Comparison of ENCODE assay signal across 8 cellular contexts in the genomic region with DNA sequence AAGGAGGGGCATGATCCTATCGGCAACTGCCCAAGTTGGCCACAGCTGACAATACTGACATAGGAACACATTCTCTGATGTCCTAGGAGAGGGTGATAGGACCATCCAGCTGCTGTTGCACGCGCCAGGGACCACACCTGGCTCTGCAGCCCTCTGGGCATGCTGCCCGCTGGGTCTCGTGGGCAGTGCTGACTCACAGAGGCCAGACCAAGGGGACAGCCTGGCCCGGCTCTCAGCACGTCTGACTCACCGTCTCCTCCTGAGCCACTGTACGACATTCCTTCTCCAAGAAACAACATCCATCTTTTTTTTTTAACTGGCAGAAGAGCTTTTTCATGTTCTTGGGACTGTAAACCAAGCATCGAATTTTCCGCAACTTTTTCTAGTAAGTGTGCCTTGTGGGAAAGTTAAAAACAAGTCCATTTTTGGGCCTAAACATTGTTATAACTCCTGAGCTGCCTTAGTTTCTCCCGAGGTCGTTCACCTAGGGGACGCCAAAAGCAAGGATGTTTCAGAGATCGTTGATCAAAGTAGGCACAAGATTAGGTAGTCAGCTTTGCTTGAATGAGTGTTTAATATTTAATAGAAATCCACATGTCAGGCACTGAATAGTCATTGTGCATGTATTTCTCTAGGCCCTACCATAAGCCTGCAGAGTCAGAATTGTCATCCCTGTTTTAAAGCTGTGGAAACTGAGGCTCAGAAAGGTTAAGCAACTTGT.
DNase-seq lines count a peak whose midpoint lies in the region; ATAC-seq, FAIRE-seq and TF ChIP-seq lines count a peak whose summit lies in the region.

No MANE protein-coding gene starts in this region.

- no peaks in the 10 kb centered on the region for H3K79me1 ChIP-seq in neuronal stem cell (ENCODE audit: low read depth, low read length)

- H3K4me3 ChIP-seq in neuronal stem cell (ENCODE audit: low read length in 2 of 2), result no peak overlapping the region

- no peak overlapping the region for H3K23ac ChIP-seq in neuronal stem cell (ENCODE audit: low read depth, low read length, poor library complexity)

- H3K4ac ChIP-seq in neuronal stem cell (ENCODE audit: low read length), result no peak overlapping the region

- no peak overlapping the region for H2BK12ac ChIP-seq in neuronal stem cell (ENCODE audit: low read length)

- H3K27ac ChIP-seq in foreskin keratinocyte, result no peak overlapping the region
- H3K27ac ChIP-seq in neuronal stem cell (replicated peaks; ENCODE audit: low read length), result no peak overlapping the region

- no peak overlapping the region for H3K14ac ChIP-seq in neuronal stem cell (ENCODE audit: low read length)

- H2BK15ac ChIP-seq in neuronal stem cell (ENCODE audit: low read length), result no peak overlapping the region

- no peak overlapping the region for H2AFZ ChIP-seq in neuronal stem cell (ENCODE audit: low read length)

- no peak overlapping the region for H4K91ac ChIP-seq in neuronal stem cell (ENCODE audit: low read depth, low read length, poor library complexity)

- DNase-seq in Daoy (ENCODE audit: low read depth) (peak; percentile 98), SHP77 treated with DMSO at 0.1 percent for 48 hours (lab: John Stamatoyannopoulos, UW) (peak; percentile 50), foreskin keratinocyte (peak; percentile 47 to 75), renal cortical epithelial cell (ENCODE audit: low read depth) (peak; percentile 98), frontal cortex (ENCODE audit: low spot score in 2 of 2) (no peak), neuronal stem cell (ENCODE audit: low spot score) (no peak), Kasumi-1 (lab: John Stamatoyannopoulos, UW) (no peak)

- no peak overlapping the region for H2BK5ac ChIP-seq in neuronal stem cell (ENCODE audit: low read length)

- H4K8ac ChIP-seq in neuronal stem cell (ENCODE audit: low read depth, low read length), result no peak overlapping the region

- H3K4me2 ChIP-seq in neuronal stem cell (ENCODE audit: insufficient read depth, low read length, poor library complexity, severe bottlenecking), result no peak overlapping the region

- no peaks in the 10 kb centered on the region for H3K36me3 ChIP-seq in neuronal stem cell (replicated peaks in 1 of 2; ENCODE audit: control insufficient read depth in 2 of 2, insufficient read depth in 2 of 2, low read length in 2 of 2)

- no peak for TF ChIP-seq CTCF in foreskin keratinocyte (conservative IDR thresholded peaks at IDR 0.05)

- H2AK5ac ChIP-seq in neuronal stem cell (ENCODE audit: low read depth, low read length), result no peak overlapping the region

- no CpG with 5 or more reads among the region's 15 CpGs for WGBS in neuronal stem cell (ENCODE audit: extremely low coverage in 2 of 2, insufficient read length in 2 of 2, insufficient replicate concordance in 1 of 2), 2 donors

- H3K9ac ChIP-seq in neuronal stem cell (ENCODE audit: low read depth, low read length, poor library complexity), result no peak overlapping the region

- H3K18ac ChIP-seq in neuronal stem cell (ENCODE audit: low read length), result no peak overlapping the region

- H3K9me3 ChIP-seq in neuronal stem cell (replicated peaks in 1 of 2; ENCODE audit: control insufficient read depth in 2 of 2, insufficient read depth in 1 of 2, low read depth in 1 of 2, low read length in 2 of 2), result no peaks in the 10 kb centered on the region

- FAIRE-seq in frontal cortex (lab: Jason Lieb, UNC), result no peak

- no peak overlapping the region for H2BK120ac ChIP-seq in neuronal stem cell (ENCODE audit: low read depth, low read length)

- H3K4me1 ChIP-seq in foreskin keratinocyte, result no peaks in the 10 kb centered on the region
- H3K4me1 ChIP-seq in neuronal stem cell (ENCODE audit: control insufficient read depth in 2 of 2, insufficient read depth in 1 of 2, low read depth in 1 of 2, low read length in 2 of 2), result no peaks in the 10 kb centered on the region

- ATAC-seq in foreskin keratinocyte, result peak; percentile 74
- ATAC-seq in HG03432 (IDR thresholded peaks at IDR 0.05; ENCODE audit: unreplicated experiment), result no peak

- H3K27me3 ChIP-seq in foreskin keratinocyte, result peaks cover 30% of the 10 kb centered on the region
- peaks cover 0 to 10% (median 0%) of the 10 kb centered on the region in 3 experiments for H3K27me3 ChIP-seq in neuronal stem cell (ENCODE audit: control insufficient read depth in 3 of 3, insufficient read depth in 3 of 3, low read depth in 1 of 3, low read length in 3 of 3)

Comparison
In these comparisons a context has a peak if more than half of its experiments do, and no peak if none do; other contexts are left out.
1. DNase-seq: peak in Daoy (single experiment), SHP77 treated with DMSO at 0.1 percent for 48 hours (single experiment), foreskin keratinocyte (2 of 2) and renal cortical epithelial cell (single experiment); none in frontal cortex (0 of 2), neuronal stem cell (single experiment) and Kasumi-1 (0 of 2).